14 cellular contexts compared by ENCODE assay signal in genomic region chr4:93334003-93334402, GRCh38.
DNase-seq lines count a peak whose midpoint lies in the region; ATAC-seq and TF ChIP-seq lines count a peak whose summit lies in the region.
"Had no signal": no experiment of that assay in that cellular context is flagged by ENCODE, and none has a peak within 500 bp of the region (broad histone marks: within the 10 kb centered on the region; RNA-seq: fewer than 3 reads in every experiment).

No MANE protein-coding gene starts in this region.

- H3K27me3 ChIP-seq in IMR-90 (ENCODE audit: control insufficient read depth, insufficient read depth, low read length), result no peaks in the 10 kb centered on the region
- no peaks in the 10 kb centered on the region for H3K27me3 ChIP-seq in Karpas-422 (ENCODE audit: low read length)

- H3K27ac Mint-ChIP-seq in T-cell, result no peak overlapping the region
- no peak overlapping the region for H3K27ac Mint-ChIP-seq in natural killer cell
- H3K27ac Mint-ChIP-seq: activated naive CD8-positive, alpha-beta T cell; stimulated activated naive CD8-positive, alpha-beta T cell treated with anti-CD3 and anti-CD28 coated beads, Interleukin-15, Interleukin-2, amounts not matched to agents 100 ng/mL and 50 ng/mL, for 24 hours had no signal

- H3K27ac ChIP-seq in IMR-90 (ENCODE audit: insufficient read depth, low read length) (no peak overlapping the region), Karpas-422 (ENCODE audit: low read length) (no peak overlapping the region)
- H3K27ac ChIP-seq: GM23248 had no signal

- no peak overlapping the region for H3K4me3 Mint-ChIP-seq in T-cell
- no peak overlapping the region for H3K4me3 Mint-ChIP-seq in natural killer cell
- H3K4me3 Mint-ChIP-seq: activated naive CD8-positive, alpha-beta T cell; stimulated activated naive CD8-positive, alpha-beta T cell treated with anti-CD3 and anti-CD28 coated beads, Interleukin-15, Interleukin-2, amounts not matched to agents 100 ng/mL and 50 ng/mL, for 24 hours had no signal

- H2BK120ac ChIP-seq in IMR-90 (ENCODE audit: low read depth, low read length), result no peak overlapping the region

- H3K4ac ChIP-seq in IMR-90 (ENCODE audit: low read depth, low read length), result no peak overlapping the region

- H3K56ac ChIP-seq in IMR-90 (ENCODE audit: extremely low read depth, insufficient read depth, low read length), result no peak overlapping the region

- H3K9ac ChIP-seq in IMR-90 (ENCODE audit: low read depth, low read length), result no peak overlapping the region
- H3K9ac ChIP-seq in Karpas-422 (ENCODE audit: low read length), result no peak overlapping the region
- H3K9ac ChIP-seq: GM23248 had no signal

- intact Hi-C loops in IMR-90 (cut with micrococcal nuclease) (no loop called here), natural killer cell (cut with micrococcal nuclease) (no loop called here)

- H3K4me1 Mint-ChIP-seq in T-cell (no peaks in the 10 kb centered on the region), natural killer cell (no peaks in the 10 kb centered on the region)

- CTCF ChIA-PET in IMR-90 (lab: Yijun Ruan, JAX) (no interaction called here), T-cell (lab: Charles Lee) (no interaction called here)

- peaks cover 4 to 6% (median 4%) of the 10 kb centered on the region in 3 donors for H3K9me3 Mint-ChIP-seq in T-cell
- H3K9me3 Mint-ChIP-seq in natural killer cell, result peaks cover 8 to 9% of the 10 kb centered on the region in 2 donors

- no peaks in the 10 kb centered on the region for H3K79me2 ChIP-seq in Karpas-422 (ENCODE audit: low read length)

- no peak overlapping the region for H4K91ac ChIP-seq in IMR-90 (ENCODE audit: insufficient read depth, low read depth, low read length)

- no peak overlapping the region for H2AK5ac ChIP-seq in IMR-90 (ENCODE audit: low read depth, low read length)

- no peak overlapping the region for H3K14ac ChIP-seq in IMR-90 (replicated peaks; ENCODE audit: low read depth, low read length)

- TF ChIP-seq RAD21 in IMR-90 (IDR thresholded peaks at IDR 0.05; ENCODE audit: low read length), result no peak

- no peak overlapping the region for H3K23ac ChIP-seq in IMR-90 (ENCODE audit: low read depth, low read length)

- no peak overlapping the region for H2BK20ac ChIP-seq in IMR-90 (ENCODE audit: low read depth, low read length)

- TF ChIP-seq POLR2A in IMR-90 (IDR thresholded peaks at IDR 0.05; ENCODE audit: low read depth, low read length), result no peak

- H2AK9ac ChIP-seq in IMR-90 (replicated peaks; ENCODE audit: low read depth, low read length, poor library complexity), result no peak overlapping the region

- no peaks in the 10 kb centered on the region for H3K9me2 ChIP-seq in Karpas-422 (replicated peaks; ENCODE audit: insufficient read depth, low read length)

- no TSS peak for BruUV-seq in IMR-90 (replicated peaks; lab: Mats Ljungman, UMichigan)

- H3K36me3 Mint-ChIP-seq in T-cell, result no peaks in the 10 kb centered on the region
- H3K36me3 Mint-ChIP-seq in natural killer cell, result no peaks in the 10 kb centered on the region
- H3K36me3 Mint-ChIP-seq: activated naive CD8-positive, alpha-beta T cell had no signal

- peak; percentile 43 for DNase-seq in IMR-90
- no peak for DNase-seq in T-cell
- no peak for DNase-seq in GM13977 (ENCODE audit: low spot score)
- DNase-seq in Karpas-422, result no peak
- no peak for DNase-seq in natural killer cell
- DNase-seq: activated CD4-positive, alpha-beta T cell treated with anti-CD3 and anti-CD28 coated beads, Interleukin-2, amount 50 U/mL, for 48 hours; GM23248; left cardiac atrium; NCI-H2227 treated with DMSO at 0.1 percent for 48 hours had no signal

- H3K27me3 Mint-ChIP-seq in T-cell (no peaks in the 10 kb centered on the region), natural killer cell (ENCODE audit: low read depth in 2 of 2) (no peaks in the 10 kb centered on the region)
- H3K27me3 Mint-ChIP-seq: activated naive CD8-positive, alpha-beta T cell; stimulated activated naive CD8-positive, alpha-beta T cell treated with anti-CD3 and anti-CD28 coated beads, Interleukin-15, Interleukin-2, amounts not matched to agents 100 ng/mL and 50 ng/mL, for 24 hours had no signal

- H3K4me2 ChIP-seq in IMR-90 (ENCODE audit: low read depth, low read length) (no peak overlapping the region), Karpas-422 (ENCODE audit: low read depth, low read length, poor library complexity, severe bottlenecking) (no peak overlapping the region)

- H4K8ac ChIP-seq in IMR-90 (ENCODE audit: low read depth in 2 of 2, low read length in 2 of 2), result no peak overlapping the region

- no peak overlapping the region for H4K5ac ChIP-seq in IMR-90 (ENCODE audit: low read depth, low read length)

- POLR2A ChIA-PET in IMR-90 (lab: Charles Lee; ENCODE audit: unreplicated experiment), result no interaction called here
- POLR2A ChIA-PET in T-cell (lab: Charles Lee), result no interaction called here

- H3K4me3 ChIP-seq in IMR-90 (ENCODE audit: insufficient read depth, low read depth, low read length), result no peak overlapping the region
- H3K4me3 ChIP-seq in Karpas-422 (ENCODE audit: low read length), result no peak overlapping the region
- H3K4me3 ChIP-seq: GM23248 had no signal

- H3K9me3 ChIP-seq in IMR-90 (ENCODE audit: control insufficient read depth, insufficient read depth, low read length) (no peaks in the 10 kb centered on the region), Karpas-422 (ENCODE audit: low read length) (peaks cover 6% of the 10 kb centered on the region)

- H2BK15ac ChIP-seq in IMR-90 (ENCODE audit: low read depth, low read length), result no peak overlapping the region

- dilution Hi-C loops in IMR-90 (cut with HindIII; ENCODE audit: low sequenced_read_pairs, unreplicated experiment), result no loop called here

- H2AFZ ChIP-seq in IMR-90 (replicated peaks; ENCODE audit: low read length, poor library complexity) (no peak overlapping the region), Karpas-422 (ENCODE audit: low read length) (no peak overlapping the region)
- H2AFZ ChIP-seq: GM23248 had no signal

- TF ChIP-seq CTCF in IMR-90 (conservative IDR thresholded peaks at IDR 0.05; ENCODE audit: low read depth, low read length) (no peak), GM13977 (IDR thresholded peaks at IDR 0.05; ENCODE audit: extremely low read depth, insufficient read depth, missing control alignments) (no peak), natural killer cell (IDR thresholded peaks at IDR 0.05) (no peak)

- ATAC-seq in GM18499 (IDR thresholded peaks at IDR 0.05; ENCODE audit: insufficient read depth, unreplicated experiment) (peak; percentile 94), GM19467 (IDR thresholded peaks at IDR 0.05; ENCODE audit: unreplicated experiment) (peak; percentile 95), HG02970 (IDR thresholded peaks at IDR 0.05; ENCODE audit: low FRiP score, unreplicated experiment) (peak; percentile 84), IMR-90 (ENCODE audit: low read depth) (peak; percentile 27), T-cell (replicated peaks in 1 of 4) (no peak), natural killer cell (no peak)
- ATAC-seq: left cardiac atrium had no signal

- H4K20me1 ChIP-seq in IMR-90 (ENCODE audit: insufficient read depth, low read length) (no peaks in the 10 kb centered on the region), Karpas-422 (ENCODE audit: insufficient read depth, low read depth, low read length) (no peaks in the 10 kb centered on the region)

- H3K18ac ChIP-seq in IMR-90 (ENCODE audit: low read depth, low read length), result no peak overlapping the region

- H3K9me1 ChIP-seq in IMR-90 (ENCODE audit: insufficient read depth, low read length), result no peaks in the 10 kb centered on the region

- no peaks in the 10 kb centered on the region for H3K36me3 ChIP-seq in IMR-90 (ENCODE audit: control insufficient read depth, insufficient read depth, low read length)
- H3K36me3 ChIP-seq in Karpas-422 (ENCODE audit: insufficient read depth, low read length), result no peaks in the 10 kb centered on the region

- WGBS in IMR-90 (ENCODE audit: extremely low coverage in 2 of 2, insufficient read length in 1 of 2), 2 experiments, result no CpG with 5 or more reads among the region's 3 CpGs

- no peaks in the 10 kb centered on the region for H3K79me1 ChIP-seq in IMR-90 (ENCODE audit: low read depth in 1 of 2, low read length in 2 of 2)

- in situ Hi-C loops in IMR-90 (cut with MboI; ENCODE audit: low sequenced_read_pairs), result no loop called here
- in situ Hi-C loops in GM13977 (cut with MboI; ENCODE audit: low pct_unique_long_range_greater_than_20kb, low sequenced_read_pairs, unreplicated experiment), result no loop called here

- H2BK5ac ChIP-seq in IMR-90 (ENCODE audit: low read depth, low read length, poor library complexity, severe bottlenecking), result no peak overlapping the region

- H3K4me1 ChIP-seq in IMR-90 (ENCODE audit: control insufficient read depth, insufficient read depth, low read length), result no peaks in the 10 kb centered on the region
- H3K4me1 ChIP-seq in Karpas-422 (ENCODE audit: low read length), result no peaks in the 10 kb centered on the region

TF ChIP-seq in IMR-90, 13 proteins besides CTCF, POLR2A, EP300 and RAD21:
- TF ChIP-seq RCOR1 (IDR thresholded peaks at IDR 0.05; ENCODE audit: insufficient replicate concordance, low read length) (no peak), CEBPB (IDR thresholded peaks at IDR 0.05; ENCODE audit: low read depth, low read length) (no peak), MAFK (IDR thresholded peaks at IDR 0.05; ENCODE audit: low read depth, low read length) (no peak), USF2 (IDR thresholded peaks at IDR 0.05; ENCODE audit: low read depth, low read length) (no peak)
TF ChIP-seq in IMR-90: peak in this region for 0.

Comparison
In these comparisons a context has a peak if more than half of its experiments do, and no peak if none do; other contexts are left out.
1. ATAC-seq: peak in GM18499 (single experiment), GM19467 (single experiment), HG02970 (single experiment) and IMR-90 (single experiment); none in T-cell (0 of 4) and natural killer cell (0 of 3).